ENCODE assay signal across 16 cellular contexts in genomic region chr7:29343379-29343778, GRCh38.
DNase-seq lines count a peak whose midpoint lies in the region; ATAC-seq, FAIRE-seq and TF ChIP-seq lines count a peak whose summit lies in the region.
"Had no signal": no experiment of that assay in that cellular context is flagged by ENCODE, and none has a peak within 500 bp of the region (broad histone marks: within the 10 kb centered on the region; RNA-seq: fewer than 3 reads in every experiment).

No MANE protein-coding gene starts in this region.

- no peak overlapping the region for H2BK15ac ChIP-seq in H1 (ENCODE audit: low read length)

- no peaks in the 10 kb centered on the region for H3K79me1 ChIP-seq in H1 (ENCODE audit: low read depth, low read length)

- H3K27ac ChIP-seq in mammary epithelial cell (ENCODE audit: insufficient read depth, low read depth, low read length) (no peak overlapping the region), breast epithelium (no peak overlapping the region), RWPE2 (ENCODE audit: poor library complexity, severe bottlenecking) (peak overlapping the region; percentile 49), H1 (ENCODE audit: low read depth, low read length) (no peak overlapping the region), aorta (ENCODE audit: low read depth in 1 of 2, low read length in 2 of 2) (no peak overlapping the region)
- H3K27ac ChIP-seq: A549, right atrium auricular region had no signal

- H4K8ac ChIP-seq in H1 (ENCODE audit: extremely low read depth, insufficient read depth, low read length): no peak overlapping the region

- H2BK12ac ChIP-seq in H1 (ENCODE audit: low read depth, low read length): no peak overlapping the region

- TF ChIP-seq RAD21 in H1 (IDR thresholded peaks at IDR 0.05 in 1 of 2, conservative IDR thresholded peaks at IDR 0.05 in 1 of 2; ENCODE audit: low read depth in 2 of 2, low read length in 2 of 2): no peak

- POLR2A ChIA-PET in H1 (lab: Charles Lee; ENCODE audit: partially characterized antibody): interaction anchor here (1.2 kb wide), 1 partner anchor 26 kb away, joined by 3 read pairs; no protein-coding TSS in a partner anchor

- peaks cover 36% of the 10 kb centered on the region for H3K4me1 ChIP-seq in mammary epithelial cell (ENCODE audit: insufficient read depth, low read length)
- no peaks in the 10 kb centered on the region for H3K4me1 ChIP-seq in breast epithelium
- peaks cover 38% of the 10 kb centered on the region for H3K4me1 ChIP-seq in RWPE2 (ENCODE audit: insufficient read depth, poor library complexity, severe bottlenecking)
- H3K4me1 ChIP-seq in H1 (replicated peaks in 1 of 4; ENCODE audit: control insufficient read depth in 3 of 4, insufficient read depth in 4 of 4, low read length in 3 of 4): no peaks in the 10 kb centered on the region; a peak in 1 of 7 replicates
- H3K4me1 ChIP-seq in aorta (ENCODE audit: control insufficient read depth in 1 of 2, insufficient read depth in 2 of 2, low read length in 2 of 2): no peaks in the 10 kb centered on the region
- H3K4me1 ChIP-seq: A549, right atrium auricular region had no signal

- H3K14ac ChIP-seq in H1 (ENCODE audit: insufficient read length): no peak overlapping the region

- no peak overlapping the region for H3K23ac ChIP-seq in H1 (ENCODE audit: insufficient read length)

- H3K4ac ChIP-seq in H1 (replicated peaks; ENCODE audit: insufficient read length, low read depth, low read length): no peak overlapping the region

- no TSS peak for BruUV-seq in mammary epithelial cell (replicated peaks; lab: Mats Ljungman, UMichigan)

- no peak overlapping the region for H2BK5ac ChIP-seq in H1 (ENCODE audit: low read depth, low read length)

- H4K20me1 ChIP-seq in mammary epithelial cell (ENCODE audit: insufficient read depth, low read length): no peaks in the 10 kb centered on the region
- peaks cover 0 to 2% of the 10 kb centered on the region in 2 experiments for H4K20me1 ChIP-seq in H1 (replicated peaks in 1 of 2; ENCODE audit: control insufficient read depth in 1 of 2, insufficient read depth in 2 of 2, low read length in 2 of 2)

- no peaks in the 10 kb centered on the region for H3K79me2 ChIP-seq in mammary epithelial cell (ENCODE audit: insufficient read depth, low read length)
- no peaks in the 10 kb centered on the region for H3K79me2 ChIP-seq in H1 (ENCODE audit: control insufficient read depth in 1 of 2, insufficient read depth in 2 of 2, low read length in 2 of 2)

- DNase-seq in mammary epithelial cell (no peak), breast epithelium (ENCODE audit: low spot score in 2 of 2) (no peak), RWPE2 (ENCODE audit: low spot score) (no peak), H1 (ENCODE audit: low read depth in 1 of 2, low spot score in 2 of 2) (no peak), inferior parietal cortex (ENCODE audit: extremely low spot score) (no peak), NCI-H526 treated with DMSO at 0.1 percent for 48 hours (lab: John Stamatoyannopoulos, UW) (no peak), H7 (no peak), aorta (no peak)
- DNase-seq: activated CD4-positive, alpha-beta memory T cell treated with anti-CD3 and anti-CD28 coated beads for 36 hours; dorsolateral prefrontal cortex; NCI-H1436; stimulated activated CD8-positive, alpha-beta memory T cell treated with anti-CD3 and anti-CD28 coated beads, Interleukin-4, amount 100 ng/mL, for 48 hours; T1000 had no signal

- 0 out of 2 replicates have a peak overlapping the region, but pooled peaks have one; percentile 21 for H2AK5ac ChIP-seq in H1 (ENCODE audit: low read depth, low read length)

- H3K36me3 ChIP-seq in mammary epithelial cell (ENCODE audit: insufficient read depth, low read length) (no peaks in the 10 kb centered on the region), breast epithelium (no peaks in the 10 kb centered on the region), RWPE2 (ENCODE audit: low read depth) (no peaks in the 10 kb centered on the region), H1 (ENCODE audit: control insufficient read depth in 2 of 4, insufficient read depth in 4 of 4, low read length in 3 of 4) (no peaks in the 10 kb centered on the region), H7 (replicated peaks; ENCODE audit: control insufficient read depth, insufficient read depth, low read length) (no peaks in the 10 kb centered on the region), aorta (ENCODE audit: control insufficient read depth in 1 of 2, insufficient read depth in 2 of 2, low read length in 1 of 2) (no peaks in the 10 kb centered on the region)
- H3K36me3 ChIP-seq: right atrium auricular region had no signal

- CTCF ChIA-PET in mammary epithelial cell (lab: Charles Lee; ENCODE audit: low non-redundant PET) (no interaction called here), H1 (lab: Charles Lee; ENCODE audit: partially characterized antibody) (interaction anchor here (1.1 to 5.1 kb wide), 11 partner anchors 19 to 422 kb away, joined by 3 to 39 read pairs (median 7); no protein-coding TSS in a partner anchor)

- H2AFZ ChIP-seq in mammary epithelial cell (ENCODE audit: low read depth, low read length): no peak overlapping the region
- no peak overlapping the region for H2AFZ ChIP-seq in H1 (ENCODE audit: low read length)

- no peak overlapping the region for H3K18ac ChIP-seq in H1 (ENCODE audit: extremely low read depth, low read length)

- FAIRE-seq in H1 (lab: Jason Lieb, UNC): no peak
- FAIRE-seq: A549, astrocyte had no signal

- no peak for ATAC-seq in RWPE2 (ENCODE audit: low read depth)
- ATAC-seq in aorta (ENCODE audit: low FRiP score): no peak
- ATAC-seq: A549 had no signal

- H3K23me2 ChIP-seq in H1 (ENCODE audit: low read depth, low read length): peaks cover 2% of the 10 kb centered on the region; the same call in 1 of the 2 replicates

- H3K27me3 ChIP-seq in mammary epithelial cell (ENCODE audit: insufficient read depth, low read length): no peaks in the 10 kb centered on the region
- H3K27me3 ChIP-seq in breast epithelium: no peaks in the 10 kb centered on the region
- no peaks in the 10 kb centered on the region for H3K27me3 ChIP-seq in RWPE2 (ENCODE audit: insufficient read depth, poor library complexity, severe bottlenecking)
- H3K27me3 ChIP-seq in H1 (replicated peaks in 1 of 4; ENCODE audit: control insufficient read depth in 3 of 4, extremely low read depth in 1 of 4, insufficient read depth in 3 of 4, low read length in 3 of 4): no peaks in the 10 kb centered on the region
- no peaks in the 10 kb centered on the region for H3K27me3 ChIP-seq in H7 (ENCODE audit: control insufficient read depth, insufficient read depth, low read length)
- H3K27me3 ChIP-seq in aorta (ENCODE audit: control insufficient read depth in 1 of 2, insufficient read depth in 2 of 2, low read length in 1 of 2): no peaks in the 10 kb centered on the region
- H3K27me3 ChIP-seq: dorsolateral prefrontal cortex, right atrium auricular region had no signal

- no peak overlapping the region for H2BK120ac ChIP-seq in H1 (replicated peaks; ENCODE audit: low read depth, low read length)

- H3K56ac ChIP-seq in H1 (replicated peaks; ENCODE audit: insufficient read length, low read depth, low read length): no peak overlapping the region

- intact Hi-C loops in mammary epithelial cell (cut with micrococcal nuclease) (loop anchor here (5.0 kb wide), 1 partner anchor 56 kb away; no protein-coding TSS in a partner anchor), breast epithelium (cut with DNase I; ENCODE audit: low total_unique reads) (no loop called here), aorta (cut with DNase I) (no loop called here)

- H4K91ac ChIP-seq in H1 (replicated peaks; ENCODE audit: insufficient read length, low read length): no peak overlapping the region

- TF ChIP-seq CTCF in mammary epithelial cell (conservative IDR thresholded peaks at IDR 0.05 in 1 of 2, IDR thresholded peaks at IDR 0.05 in 1 of 2; ENCODE audit: extremely low read depth in 1 of 2, insufficient read depth in 1 of 2, low read depth in 1 of 2, low read length in 2 of 2) (no peak), breast epithelium (IDR thresholded peaks at IDR 0.05) (no peak), RWPE2 (IDR thresholded peaks at IDR 0.05; ENCODE audit: poor library complexity, severe bottlenecking) (no peak), H1 (IDR thresholded peaks at IDR 0.05; ENCODE audit: control extremely low read depth in 1 of 3, insufficient read depth in 1 of 3, low read depth in 1 of 3, low read length in 3 of 3) (no peak)

- 100% methylated on average over 2 of the region's 2 CpGs for WGBS in mammary epithelial cell (ENCODE audit: low coverage, missing lambda C conversion rate)
- 87% methylated on average over 2 of the region's 2 CpGs; no CpG with 5 or more reads in 1 of the 2 experiments for WGBS in H1 (ENCODE audit: extremely low coverage in 1 of 2, insufficient coverage in 1 of 2, insufficient read length in 1 of 2, insufficient replicate concordance in 2 of 2, low coverage in 1 of 2, low lambda C conversion rate in 2 of 2, missing lambda C conversion rate in 1 of 2), 2 experiments
- 95 to 98% methylated on average over 2 of the region's 2 CpGs for WGBS in aorta, 2 donors

- no peak overlapping the region for H3K4me3 ChIP-seq in mammary epithelial cell (replicated peaks in 1 of 3; ENCODE audit: insufficient read depth in 1 of 3, low read depth in 2 of 3, low read length in 3 of 3)
- no peak overlapping the region for H3K4me3 ChIP-seq in breast epithelium
- H3K4me3 ChIP-seq in RWPE2 (ENCODE audit: severe bottlenecking): no peak overlapping the region
- H3K4me3 ChIP-seq in H1 (ENCODE audit: extremely low read depth in 1 of 4, insufficient read depth in 2 of 4, low read depth in 3 of 4, low read length in 4 of 4): no peak overlapping the region
- no peak overlapping the region for H3K4me3 ChIP-seq in H7 (ENCODE audit: insufficient read depth, low read depth, low read length)
- H3K4me3 ChIP-seq in aorta (ENCODE audit: low read length in 2 of 2): no peak overlapping the region
- H3K4me3 ChIP-seq: A549, dorsolateral prefrontal cortex, right atrium auricular region had no signal

- in situ Hi-C loops in mammary epithelial cell (cut with MboI; ENCODE audit: low sequenced_read_pairs in 2 of 2): loop anchor here in 1 of 2 donors (10.0 kb wide), 1 partner anchor 419 kb away; no protein-coding TSS in a partner anchor

- H3K9me3 ChIP-seq in mammary epithelial cell (replicated peaks; ENCODE audit: insufficient read depth, low read length) (no peaks in the 10 kb centered on the region), breast epithelium (no peaks in the 10 kb centered on the region), RWPE2 (ENCODE audit: severe bottlenecking) (no peaks in the 10 kb centered on the region), H1 (ENCODE audit: insufficient read depth in 2 of 2, low read depth in 1 of 2, low read length in 1 of 2) (no peaks in the 10 kb centered on the region), aorta (ENCODE audit: control insufficient read depth, low read length) (no peaks in the 10 kb centered on the region)
- H3K9me3 ChIP-seq: A549, right atrium auricular region had no signal

- TF ChIP-seq EP300 in H1 (IDR thresholded peaks at IDR 0.05; ENCODE audit: borderline replicate concordance in 1 of 2, low read depth in 2 of 2, low read length in 2 of 2): no peak

- H2BK20ac ChIP-seq in H1 (ENCODE audit: low read length): no peak overlapping the region

- H3K9ac ChIP-seq in mammary epithelial cell (ENCODE audit: insufficient read depth, low read length) (no peak overlapping the region), H1 (replicated peaks in 1 of 4; ENCODE audit: extremely low read depth in 1 of 4, low read depth in 3 of 4, low read length in 3 of 4) (no peak overlapping the region)

- H3K4me2 ChIP-seq in mammary epithelial cell (ENCODE audit: insufficient read depth, low read depth, low read length): peak overlapping the region; percentile 24
- H3K4me2 ChIP-seq in H1 (ENCODE audit: insufficient read depth in 1 of 2, low read depth in 2 of 2, low read length in 2 of 2): no peak overlapping the region
- H3K4me2 ChIP-seq: A549 had no signal

- dilution Hi-C loops in mammary epithelial cell (cut with HindIII; ENCODE audit: low sequenced_read_pairs): no loop called here

- no peak overlapping the region for H4K5ac ChIP-seq in H1 (ENCODE audit: insufficient read length, low read depth, low read length)

- TF ChIP-seq POLR2A in breast epithelium (IDR thresholded peaks at IDR 0.05): no peak
- no peak for TF ChIP-seq POLR2A in H1 (IDR thresholded peaks at IDR 0.05; ENCODE audit: control extremely low read depth in 1 of 2, low read depth in 2 of 2, low read length in 2 of 2)
